8 cellular contexts compared by ENCODE assay signal in genomic region chrX:53094584-53094908, GRCh38. TPM values are rescaled to one million over a fixed set of nuclear protein-coding genes. Genes with fewer than 3 reads are reported as not detected.
DNase-seq lines count a peak whose midpoint lies in the region; ATAC-seq and TF ChIP-seq lines count a peak whose summit lies in the region.

No MANE protein-coding gene starts in this region.

- peak overlapping the region; percentile 84 for H3K4me2 ChIP-seq in mammary epithelial cell (ENCODE audit: insufficient read depth, low read depth, low read length)

- 1% methylated on average over 5 of the region's 5 CpGs for WGBS in heart right ventricle, 2 donors
- 49% methylated on average over 5 of the region's 5 CpGs for WGBS in mammary epithelial cell (ENCODE audit: low coverage, missing lambda C conversion rate)
- WGBS in aorta, 2 donors = 0 to 38% methylated on average over 5 of the region's 5 CpGs

- H3K79me2 ChIP-seq in mammary epithelial cell (ENCODE audit: insufficient read depth, low read length) = peaks cover 6% of the 10 kb centered on the region

- H3K4me1 ChIP-seq in heart right ventricle (peaks cover 0 to 15% (median 8%) of the 10 kb centered on the region in 9 donors), mammary epithelial cell (ENCODE audit: insufficient read depth, low read length) (peaks cover 3% of the 10 kb centered on the region), mononuclear cell (ENCODE audit: insufficient read depth, low read length) (peaks cover 9% of the 10 kb centered on the region), aorta (ENCODE audit: control insufficient read depth in 1 of 2, insufficient read depth in 2 of 2, low read length in 2 of 2) (no peaks in the 10 kb centered on the region)

- H3K9me3 ChIP-seq in heart right ventricle (no peaks in the 10 kb centered on the region), mammary epithelial cell (replicated peaks; ENCODE audit: insufficient read depth, low read length) (no peaks in the 10 kb centered on the region), mononuclear cell (ENCODE audit: low read depth, low read length) (no peaks in the 10 kb centered on the region), aorta (ENCODE audit: control insufficient read depth, low read length) (no peaks in the 10 kb centered on the region)

- ATAC-seq in heart right ventricle (no peak), Right ventricle myocardium inferior (no peak), aorta (ENCODE audit: low FRiP score) (no peak), HG02981 (IDR thresholded peaks at IDR 0.05; ENCODE audit: unreplicated experiment) (no peak)

- H3K27ac ChIP-seq in heart right ventricle (peak overlapping the region; percentile 45 to 90 (median 84)), mammary epithelial cell (ENCODE audit: insufficient read depth, low read depth, low read length) (peak overlapping the region; percentile 56), aorta (ENCODE audit: low read depth in 1 of 2, low read length in 2 of 2) (peak overlapping the region in 1 of 2 donors; percentile 15)

- TF ChIP-seq CTCF in heart right ventricle (IDR thresholded peaks at IDR 0.05) (no peak), mammary epithelial cell (conservative IDR thresholded peaks at IDR 0.05 in 1 of 2, IDR thresholded peaks at IDR 0.05 in 1 of 2; ENCODE audit: extremely low read depth in 1 of 2, insufficient read depth in 1 of 2, low read depth in 1 of 2, low read length in 2 of 2) (no peak)

- H3K27me3 ChIP-seq in heart right ventricle = peaks cover 0 to 4% (median 0%) of the 10 kb centered on the region in 7 donors
- no peaks in the 10 kb centered on the region for H3K27me3 ChIP-seq in mammary epithelial cell (ENCODE audit: insufficient read depth, low read length)
- no peaks in the 10 kb centered on the region for H3K27me3 ChIP-seq in mononuclear cell (ENCODE audit: insufficient read depth, low read length)
- H3K27me3 ChIP-seq in aorta (ENCODE audit: control insufficient read depth in 1 of 2, insufficient read depth in 2 of 2, low read length in 1 of 2) = no peaks in the 10 kb centered on the region

- H3K36me3 ChIP-seq in heart right ventricle = peaks cover 0 to 9% (median 0%) of the 10 kb centered on the region in 9 donors
- no peaks in the 10 kb centered on the region for H3K36me3 ChIP-seq in mammary epithelial cell (ENCODE audit: insufficient read depth, low read length)
- H3K36me3 ChIP-seq in aorta (ENCODE audit: control insufficient read depth in 1 of 2, insufficient read depth in 2 of 2, low read length in 1 of 2) = no peaks in the 10 kb centered on the region

- peak overlapping the region; percentile 57 for H3K9ac ChIP-seq in mammary epithelial cell (ENCODE audit: insufficient read depth, low read length)

- in situ Hi-C loops in mammary epithelial cell (cut with MboI; ENCODE audit: low sequenced_read_pairs in 2 of 2) = no loop called here

- CTCF ChIA-PET in mammary epithelial cell (lab: Charles Lee; ENCODE audit: low non-redundant PET) = no interaction called here

- peak overlapping the region; percentile 85 for H2AFZ ChIP-seq in mammary epithelial cell (ENCODE audit: low read depth, low read length)

- dilution Hi-C loops in mammary epithelial cell (cut with HindIII; ENCODE audit: low sequenced_read_pairs) = no loop called here

- H3K4me3 ChIP-seq in heart right ventricle = peak overlapping the region; percentile 47 to 78 (median 72)
- H3K4me3 ChIP-seq in mammary epithelial cell (replicated peaks in 1 of 3; ENCODE audit: insufficient read depth in 1 of 3, low read depth in 2 of 3, low read length in 3 of 3) = peak overlapping the region; percentile 56 to 72 (median 60)
- H3K4me3 ChIP-seq in mononuclear cell (ENCODE audit: low read length) = peak overlapping the region; percentile 54
- peak overlapping the region; percentile 19 to 62 for H3K4me3 ChIP-seq in aorta (ENCODE audit: low read length in 2 of 2)

- TSS peak; percentile 64 for BruUV-seq in mammary epithelial cell (replicated peaks; lab: Mats Ljungman, UMichigan)

- intact Hi-C loops in heart right ventricle (cut with DNase I) (loop anchor here in 1 of 10 donors (10.0 kb wide), 1 partner anchor 130 kb away; the partner anchor contains the start of gene KDM5C), Right ventricle myocardium inferior (cut with DNase I) (no loop called here), mammary epithelial cell (cut with micrococcal nuclease) (loop anchor here (5.0 kb wide), 1 partner anchor 128 kb away; no protein-coding TSS in a partner anchor), aorta (cut with DNase I) (no loop called here)

- H4K20me1 ChIP-seq in mammary epithelial cell (ENCODE audit: insufficient read depth, low read length) = no peaks in the 10 kb centered on the region

- DNase-seq in heart right ventricle = no peak
- no peak for DNase-seq in Right ventricle myocardium inferior (ENCODE audit: missing footprints)
- no peak for DNase-seq in mammary epithelial cell
- no peak for DNase-seq in aorta
- DNase-seq in COR-L47 (lab: John Stamatoyannopoulos, UW) = no peak
- no peak for DNase-seq in NCI-H345 (lab: John Stamatoyannopoulos, UW)

RNA-seq across cellular contexts. Expression of gene KANTR, which starts 0.6 kb away (rescaled TPM):
- total RNA-seq in heart right ventricle (10 to 100 TPM in 2 of 10 donors, 1 to 10 TPM in 8; 2.7 to 11.5 (median 7.0) TPM), Right ventricle myocardium inferior (3.4 TPM), mammary epithelial cell (1 to 10 TPM; 5.1 to 8.0 TPM), mononuclear cell (6.3 TPM), aorta (10 to 100 TPM; 16.6 to 27.7 TPM)
- polyA plus RNA-seq in heart right ventricle (10 to 100 TPM in 1 of 2 donors, 1 to 10 TPM in 1; 2.1 to 12.6 TPM), mammary epithelial cell (1.6 TPM), aorta (1 to 10 TPM; 1.6 to 9.4 TPM)
- 9.5 TPM for polyA minus RNA-seq in mammary epithelial cell

RNA-seq across cellular contexts. Expression of gene TSPYL2, which starts 12.4 kb away (rescaled TPM):
- 10 to 100 TPM; 17.2 to 48.8 (median 25.5) TPM for total RNA-seq in heart right ventricle
- 100 to 1,000 TPM in 1 of 2 donors, 10 to 100 TPM in 1; 54.4 to 136 TPM for polyA plus RNA-seq in heart right ventricle
- total RNA-seq in Right ventricle myocardium inferior = 34.1 TPM
- 10 to 100 TPM; 13.2 to 19.5 TPM for total RNA-seq in mammary epithelial cell
- 8.1 TPM for polyA plus RNA-seq in mammary epithelial cell
- 3.2 TPM for polyA minus RNA-seq in mammary epithelial cell
- total RNA-seq in mononuclear cell = 93.8 TPM
- total RNA-seq in aorta = 10 to 100 TPM; 65.0 to 89.3 TPM
- 100 to 1,000 TPM in 1 of 2 donors, 10 to 100 TPM in 1; 29.3 to 256 TPM for polyA plus RNA-seq in aorta

RNA-seq across cellular contexts. Expression of gene GPR173, which starts 46.0 kb away (rescaled TPM):
- total RNA-seq in heart right ventricle (1 to 10 TPM in 3 of 10 donors, under 1 TPM in 7; 0.54 to 2.5 (median 0.73) TPM), Right ventricle myocardium inferior (0.35 TPM), mammary epithelial cell (1 to 10 TPM in 1 of 2 donors, under 1 TPM in 1; 0.56 to 1.7 TPM), mononuclear cell (under 0.01 TPM), aorta (1 to 10 TPM; 4.0 to 7.1 TPM)
- polyA plus RNA-seq in heart right ventricle (under 1 TPM; 0.70 to 0.95 TPM), mammary epithelial cell (0.23 TPM), aorta (1 to 10 TPM in 1 of 2 donors, under 1 TPM in 1; under 0.01 to 1.6 TPM)
- 0.10 TPM for polyA minus RNA-seq in mammary epithelial cell
